1 cellular context compared by ENCODE assay signal in the genomic region with DNA sequence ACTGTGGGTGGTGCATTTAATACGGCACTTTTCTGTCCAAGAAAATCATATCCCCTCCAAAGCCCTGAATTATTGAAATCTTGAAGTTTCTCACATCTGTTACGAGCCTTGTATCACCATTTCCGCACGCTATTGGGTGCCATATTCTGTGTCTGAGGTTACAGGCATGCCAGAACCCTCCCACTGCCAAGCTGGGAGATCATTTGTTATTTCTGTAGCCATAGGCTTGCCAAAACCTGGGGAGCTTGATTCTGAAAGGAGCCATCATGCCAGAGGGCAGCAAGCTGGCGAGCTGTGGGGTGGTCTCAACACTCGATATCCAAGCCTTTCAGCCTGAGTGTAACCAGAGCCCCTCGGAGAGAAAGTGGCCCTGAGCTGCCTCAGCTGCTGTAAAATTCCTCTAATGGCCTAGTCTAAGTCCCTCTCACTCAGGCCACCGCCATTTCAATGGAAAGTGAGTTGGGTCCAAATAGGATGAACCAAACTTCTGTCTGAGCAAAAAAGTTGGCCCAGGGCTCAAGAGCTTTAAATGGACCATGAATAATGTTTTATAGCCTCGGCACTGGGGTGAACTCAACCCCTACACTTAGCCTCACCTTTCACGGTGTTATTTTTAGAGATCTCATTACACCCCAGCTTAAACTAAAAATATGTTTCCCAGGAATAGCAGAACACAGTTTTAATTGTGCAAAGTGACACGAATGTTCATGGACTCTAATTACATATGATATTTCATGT.
TF ChIP-seq lines count a peak whose summit lies in the region.

No MANE protein-coding gene starts in this region.

TF ChIP-seq in IMR-90, 13 proteins besides CTCF, POLR2A, EP300 and RAD21 (continued from another document):
- TF ChIP-seq MAFK (IDR thresholded peaks at IDR 0.05; ENCODE audit: low read depth, low read length) (no peak), BHLHE40 (IDR thresholded peaks at IDR 0.05; ENCODE audit: low read depth, low read length) (no peak), NFE2L2 (IDR thresholded peaks at IDR 0.05; ENCODE audit: low read depth, low read length) (no peak), FOS (IDR thresholded peaks at IDR 0.05; ENCODE audit: low read depth, low read length) (no peak), MAZ (IDR thresholded peaks at IDR 0.05; ENCODE audit: borderline replicate concordance, low read depth, low read length) (no peak)
